ENCODE assay signal across 8 cellular contexts in the genomic region with DNA sequence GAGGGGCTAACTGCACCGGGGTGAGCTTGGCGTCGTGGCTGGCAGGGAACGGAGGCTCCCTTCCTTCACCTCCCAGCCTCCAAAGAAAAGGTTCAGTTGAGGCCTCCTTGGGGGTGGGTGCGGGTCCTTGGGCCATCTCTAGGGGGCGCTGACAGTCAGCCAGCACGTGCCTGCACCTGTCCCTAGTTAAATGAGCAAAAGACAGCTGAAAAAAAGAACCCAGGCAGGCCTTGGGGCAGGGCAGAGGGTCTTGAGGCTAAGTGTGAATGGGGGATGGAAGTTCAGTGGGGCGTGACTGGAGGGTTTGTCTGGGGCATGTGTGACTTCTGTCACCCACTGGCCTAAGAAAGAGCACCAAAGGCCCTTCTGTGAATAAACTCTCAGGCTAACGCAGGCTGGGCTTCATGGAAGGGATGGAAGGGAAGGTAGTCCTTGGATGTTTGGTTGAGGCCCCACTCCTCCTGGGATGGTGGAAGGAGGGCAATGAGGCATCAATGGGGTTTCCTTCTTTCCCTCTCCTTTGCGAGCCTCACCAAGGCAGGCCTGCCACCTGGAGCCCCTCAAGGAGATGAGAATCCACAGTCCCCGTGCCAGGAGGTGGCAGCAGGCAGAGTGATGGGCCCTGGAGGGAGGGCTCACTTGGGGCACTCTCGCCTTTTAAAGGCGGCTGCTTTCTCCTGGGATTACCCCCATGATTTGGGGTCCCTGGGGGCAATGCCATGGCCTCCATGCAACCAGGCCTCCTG. TPM values are rescaled to one million over a fixed set of nuclear protein-coding genes. Genes with fewer than 3 reads are reported as not detected.
DNase-seq lines count a peak whose midpoint lies in the region; ATAC-seq, FAIRE-seq and TF ChIP-seq lines count a peak whose summit lies in the region.

No MANE protein-coding gene starts in this region.

- H3K27ac Mint-ChIP-seq in osteocyte (ENCODE audit: unreplicated experiment) = no peak overlapping the region

- H3K79me2 ChIP-seq in H1 (ENCODE audit: control insufficient read depth in 1 of 2, insufficient read depth in 2 of 2, low read length in 2 of 2) = no peaks in the 10 kb centered on the region

- no peaks in the 10 kb centered on the region for H3K36me3 ChIP-seq in H1 (ENCODE audit: control insufficient read depth in 2 of 4, insufficient read depth in 4 of 4, low read length in 3 of 4)

- no peak overlapping the region for H3K4me3 ChIP-seq in H1 (ENCODE audit: extremely low read depth in 1 of 4, insufficient read depth in 2 of 4, low read depth in 3 of 4, low read length in 4 of 4)

- H3K23ac ChIP-seq in H1 (ENCODE audit: insufficient read length) = no peak overlapping the region

- H2BK120ac ChIP-seq in H1 (replicated peaks; ENCODE audit: low read depth, low read length) = no peak overlapping the region

- no peak overlapping the region; the same call in 1 of the 2 replicates for H2BK5ac ChIP-seq in H1 (ENCODE audit: low read depth, low read length)

- no peak overlapping the region for H3K4ac ChIP-seq in H1 (replicated peaks; ENCODE audit: insufficient read length, low read depth, low read length)

- TF ChIP-seq CTCF in H1 (IDR thresholded peaks at IDR 0.05; ENCODE audit: control extremely low read depth in 1 of 3, insufficient read depth in 1 of 3, low read depth in 1 of 3, low read length in 3 of 3) = peak; percentile 83 to 84 (median 83)
- TF ChIP-seq CTCF in osteocyte (IDR thresholded peaks at IDR 0.05) = peak; percentile 46

- H3K18ac ChIP-seq in H1 (ENCODE audit: extremely low read depth, low read length) = peak overlapping the region; percentile 53; the same call in 1 of the 2 replicates

- H4K8ac ChIP-seq in H1 (ENCODE audit: extremely low read depth, insufficient read depth, low read length) = no peak overlapping the region

- no peak overlapping the region for H3K27ac ChIP-seq in H1 (ENCODE audit: low read depth, low read length)

- no peak overlapping the region for H3K4me3 Mint-ChIP-seq in osteocyte (ENCODE audit: unreplicated experiment)

- H3K56ac ChIP-seq in H1 (replicated peaks; ENCODE audit: insufficient read length, low read depth, low read length) = no peak overlapping the region

- ATAC-seq in GM18907 (IDR thresholded peaks at IDR 0.05; ENCODE audit: unreplicated experiment) = no peak
- ATAC-seq in GM19328 (IDR thresholded peaks at IDR 0.05; ENCODE audit: unreplicated experiment) = no peak

- H3K9me3 ChIP-seq in H1 (ENCODE audit: insufficient read depth in 2 of 2, low read depth in 1 of 2, low read length in 1 of 2) = peaks cover 14 to 17% of the 10 kb centered on the region in 2 experiments

- no peak for TF ChIP-seq POLR2A in H1 (IDR thresholded peaks at IDR 0.05; ENCODE audit: control extremely low read depth in 1 of 2, low read depth in 2 of 2, low read length in 2 of 2)

- POLR2A ChIA-PET in H1 (lab: Charles Lee; ENCODE audit: partially characterized antibody) = interaction anchor here (0.9 to 4.3 kb wide), 5 partner anchors 9 to 57 kb away, joined by 3 to 20 read pairs (median 6); partner anchors contain the start of gene ZFP36L2

- no peak overlapping the region for H3K4me2 ChIP-seq in H1 (ENCODE audit: insufficient read depth in 1 of 2, low read depth in 2 of 2, low read length in 2 of 2)

- no peak for TF ChIP-seq EP300 in H1 (IDR thresholded peaks at IDR 0.05; ENCODE audit: borderline replicate concordance in 1 of 2, low read depth in 2 of 2, low read length in 2 of 2)

- no peaks in the 10 kb centered on the region for H3K36me3 Mint-ChIP-seq in osteocyte (ENCODE audit: unreplicated experiment)

- H2BK15ac ChIP-seq in H1 (ENCODE audit: low read length) = peak overlapping the region; percentile 49; the same call in 1 of the 2 replicates

- no peak overlapping the region for H4K5ac ChIP-seq in H1 (ENCODE audit: insufficient read length, low read depth, low read length)

- no peak overlapping the region for H2AK5ac ChIP-seq in H1 (ENCODE audit: low read depth, low read length)

- no peak overlapping the region for H3K9ac ChIP-seq in H1 (replicated peaks in 1 of 4; ENCODE audit: extremely low read depth in 1 of 4, low read depth in 3 of 4, low read length in 3 of 4)

- no peaks in the 10 kb centered on the region for H3K27me3 ChIP-seq in H1 (replicated peaks in 1 of 4; ENCODE audit: control insufficient read depth in 3 of 4, extremely low read depth in 1 of 4, insufficient read depth in 3 of 4, low read length in 3 of 4)

- H2AFZ ChIP-seq in H1 (ENCODE audit: low read length) = no peak overlapping the region

- TF ChIP-seq RAD21 in H1 (IDR thresholded peaks at IDR 0.05 in 1 of 2, conservative IDR thresholded peaks at IDR 0.05 in 1 of 2; ENCODE audit: low read depth in 2 of 2, low read length in 2 of 2) = peak; percentile 71 to 82

- no peak for FAIRE-seq in H1 (lab: Jason Lieb, UNC)

- CTCF ChIA-PET in H1 (lab: Charles Lee; ENCODE audit: partially characterized antibody) = interaction anchor here (0.5 to 8.7 kb wide), 42 partner anchors 9 to 1137 kb away, joined by 3 to 85 read pairs (median 5); no protein-coding TSS in a partner anchor

- peak overlapping the region; percentile 100; the same call in 1 of the 2 replicates for H2BK20ac ChIP-seq in H1 (ENCODE audit: low read length)

- no peaks in the 10 kb centered on the region for H3K9me3 Mint-ChIP-seq in osteocyte (ENCODE audit: unreplicated experiment)

- no peaks in the 10 kb centered on the region for H3K23me2 ChIP-seq in H1 (ENCODE audit: low read depth, low read length)

- DNase-seq in activated gamma-delta T cell treated with Interleukin-2 at 50 U/mL for 16 hours (peak; percentile 64), activated gamma-delta T cell (lab: John Stamatoyannopoulos, UW) (no peak), H1 (ENCODE audit: low read depth in 1 of 2, low spot score in 2 of 2) (peak in 1 of 2 experiments; percentile 88), osteocyte (ENCODE audit: extremely low spot score, unreplicated experiment) (no peak), NCI-H345 (lab: John Stamatoyannopoulos, UW) (no peak)
- DNase-seq in activated CD4-positive, alpha-beta T cell treated with anti-CD3 and anti-CD28 coated beads for 4 hours = peak; percentile 56 to 67

- H2BK12ac ChIP-seq in H1 (ENCODE audit: low read depth, low read length) = peak overlapping the region; percentile 95; the same call in 1 of the 2 replicates

- H3K79me1 ChIP-seq in H1 (ENCODE audit: low read depth, low read length) = no peaks in the 10 kb centered on the region

- H4K91ac ChIP-seq in H1 (replicated peaks; ENCODE audit: insufficient read length, low read length) = peak overlapping the region; percentile 45

- H3K27me3 Mint-ChIP-seq in osteocyte (ENCODE audit: unreplicated experiment) = no peaks in the 10 kb centered on the region

- no peak overlapping the region for H3K14ac ChIP-seq in H1 (ENCODE audit: insufficient read length)

- peaks cover 37% of the 10 kb centered on the region for H3K4me1 Mint-ChIP-seq in osteocyte (ENCODE audit: unreplicated experiment)

- no peaks in the 10 kb centered on the region for H4K20me1 ChIP-seq in H1 (replicated peaks in 1 of 2; ENCODE audit: control insufficient read depth in 1 of 2, insufficient read depth in 2 of 2, low read length in 2 of 2)

- WGBS in H1 (ENCODE audit: extremely low coverage in 1 of 2, insufficient coverage in 1 of 2, insufficient read length in 1 of 2, insufficient replicate concordance in 2 of 2, low coverage in 1 of 2, low lambda C conversion rate in 2 of 2, missing lambda C conversion rate in 1 of 2), 2 experiments = 64% methylated on average over 13 of the region's 13 CpGs; no CpG with 5 or more reads in 1 of the 2 experiments

- peaks cover 0 to 15% (median 2%) of the 10 kb centered on the region in 4 experiments; a peak in 6 of 7 replicates for H3K4me1 ChIP-seq in H1 (replicated peaks in 1 of 4; ENCODE audit: control insufficient read depth in 3 of 4, insufficient read depth in 4 of 4, low read length in 3 of 4)

TF ChIP-seq in H1, 55 proteins besides CTCF, POLR2A, EP300 and RAD21 (continues in another document):
- 0 out of 2 replicates have a peak, but pooled peaks have one; percentile 62 for TF ChIP-seq ATF3 (IDR thresholded peaks at IDR 0.05; ENCODE audit: insufficient read depth, low read depth, low read length)
- TF ChIP-seq SP2 (IDR thresholded peaks at IDR 0.05; ENCODE audit: low read length) = no peak
- TF ChIP-seq SP1 (IDR thresholded peaks at IDR 0.05; ENCODE audit: low read depth, low read length) = no peak
- TF ChIP-seq ASH2L (IDR thresholded peaks at IDR 0.05; ENCODE audit: low read length) = no peak
- TF ChIP-seq E2F6 (IDR thresholded peaks at IDR 0.05) = peak; percentile 91
- peak; percentile 73; the same call in 1 of the 2 replicates for TF ChIP-seq TCF12 (IDR thresholded peaks at IDR 0.05; ENCODE audit: low read depth, low read length)
- no peak for TF ChIP-seq JUND (IDR thresholded peaks at IDR 0.05; ENCODE audit: low read length)
- TF ChIP-seq TBP (IDR thresholded peaks at IDR 0.05; ENCODE audit: low read depth, low read length) = no peak
- no peak for TF ChIP-seq CHD1 (IDR thresholded peaks at IDR 0.05; ENCODE audit: low read depth, low read length)
- no peak for TF ChIP-seq RBBP5 (IDR thresholded peaks at IDR 0.05; ENCODE audit: borderline replicate concordance, low read depth, low read length)
- TF ChIP-seq CHD2 (IDR thresholded peaks at IDR 0.05; ENCODE audit: low read length) = no peak
- no peak for TF ChIP-seq GTF2F1 (IDR thresholded peaks at IDR 0.05; ENCODE audit: borderline replicate concordance, low read depth, low read length)
- no peak for TF ChIP-seq NRF1 (IDR thresholded peaks at IDR 0.05; ENCODE audit: low read depth, low read length)
- TF ChIP-seq JUN (IDR thresholded peaks at IDR 0.05; ENCODE audit: low read depth, low read length) = no peak

RNA-seq across cellular contexts. Expression of gene ZFP36L2, which starts 56.2 kb away (rescaled TPM):
- 102 and 109 TPM in 2 replicates for total RNA-seq in H1 (2021; fragmentation: NEBNext Ultra II Directional; extraction: Animal tissue kit (Norgen Biotek cat#: 25700))
- polyA plus RNA-seq in H1 (2011; rRNA removed) = 13.4 and 15.6 TPM in 2 replicates
- polyA plus RNA-seq in H1 (2011; cell fraction: cytosol; rRNA removed) = 10.6 TPM
- 10.7 TPM for polyA plus RNA-seq in H1 (2011; cell fraction: nucleus; rRNA removed)
- 31.8 to 48.4 TPM (median 38.8 TPM) in 4 replicates for polyA plus RNA-seq in H1 (2012, experiment 1 of 2)
- 44.9 TPM for polyA plus RNA-seq in H1 (2012, experiment 2 of 2)
- 57.0 TPM for polyA plus RNA-seq in H1 (2013, experiment 1 of 2)
- polyA plus RNA-seq in H1 (2013, experiment 2 of 2) = 62.5 TPM
- 4.5 and 4.8 TPM in 2 replicates for polyA minus RNA-seq in H1 (2011; rRNA and poly(A)+ RNA removed)
- polyA minus RNA-seq in H1 (2011; cell fraction: cytosol; rRNA and poly(A)+ RNA removed) = 29.6 TPM
- polyA minus RNA-seq in H1 (2011; cell fraction: nucleus; rRNA and poly(A)+ RNA removed) = 20.3 TPM
- total RNA-seq in osteocyte = 87.9 and 88.0 TPM in 2 replicates

Comparison
In these comparisons a context has a peak if more than half of its experiments do, and no peak if none do; other contexts are left out.
1. DNase-seq: peak in activated gamma-delta T cell treated with Interleukin-2 at 50 U/mL for 16 hours (single experiment) and activated CD4-positive, alpha-beta T cell treated with anti-CD3 and anti-CD28 coated beads for 4 hours (2 of 2); none in activated gamma-delta T cell (single experiment), osteocyte (single experiment) and NCI-H345 (single experiment).